1 cellular context compared by ENCODE assay signal in genomic region chr1:145849356-145850165, GRCh38.
TF ChIP-seq lines count a peak whose summit lies in the region.

No MANE protein-coding gene starts in this region.

TF ChIP-seq in GM23338, 12 proteins besides CTCF, POLR2A, EP300 and RAD21 (continued from another document):
- TF ChIP-seq ZNF331 (CRISPR knock-in tag; IDR thresholded peaks at IDR 0.05; ENCODE audit: low read depth), result no peak
- no peak for TF ChIP-seq ETS1 (IDR thresholded peaks at IDR 0.05)
- no peak for TF ChIP-seq EZH2 (IDR thresholded peaks at IDR 0.05; ENCODE audit: low read depth, unreplicated experiment)
- TF ChIP-seq CREB1 (CRISPR knock-in tag; IDR thresholded peaks at IDR 0.05; ENCODE audit: low read depth), result no peak
